In genomic region chr6:62746161-62746560, GRCh38 we compare ENCODE assay signal across 16 cellular contexts.
DNase-seq lines count a peak whose midpoint lies in the region; ATAC-seq and TF ChIP-seq lines count a peak whose summit lies in the region.
"Had no signal": no experiment of that assay in that cellular context is flagged by ENCODE, and none has a peak within 500 bp of the region (broad histone marks: within the 10 kb centered on the region; RNA-seq: fewer than 3 reads in every experiment).

No MANE protein-coding gene starts in this region.

- no peaks in the 10 kb centered on the region for H3K36me3 ChIP-seq in mammary epithelial cell (ENCODE audit: insufficient read depth, low read length)
- H3K36me3 ChIP-seq: BLaER1 treated with 17β-estradiol and CSF1 and Interleukin-3, amounts not matched to agents 10 nM and 100 nM; HAP-1 had no signal

- DNase-seq in globus pallidus (ENCODE audit: low spot score) (peak; percentile 50), substantia nigra (lab: John Stamatoyannopoulos, UW) (no peak), mammary epithelial cell (no peak), coronary artery (ENCODE audit: low spot score) (no peak), HK-2 (ENCODE audit: unreplicated experiment) (no peak)
- DNase-seq: Calu3; CD8-positive, alpha-beta T cell; DMS 273 treated with DMSO at 0.1 percent for 48 hours; DND-41; EL; GM23248 had no signal

- intact Hi-C loops in mammary epithelial cell (cut with micrococcal nuclease) = no loop called here

- no peak overlapping the region for H3K4me2 ChIP-seq in mammary epithelial cell (ENCODE audit: insufficient read depth, low read depth, low read length)
- H3K4me2 ChIP-seq: BLaER1 treated with 17β-estradiol and CSF1 and Interleukin-3, amounts not matched to agents 10 nM and 100 nM had no signal

- no TSS peak for BruUV-seq in mammary epithelial cell (replicated peaks; lab: Mats Ljungman, UMichigan)

- no peak overlapping the region for H2AFZ ChIP-seq in mammary epithelial cell (ENCODE audit: low read depth, low read length)
- H2AFZ ChIP-seq: GM23248 had no signal

- no peak for ATAC-seq in GM18909 (IDR thresholded peaks at IDR 0.05; ENCODE audit: poor library complexity, unreplicated experiment)
- ATAC-seq: CD8-positive, alpha-beta T cell had no signal

- TF ChIP-seq CTCF in mammary epithelial cell (conservative IDR thresholded peaks at IDR 0.05 in 1 of 2, IDR thresholded peaks at IDR 0.05 in 1 of 2; ENCODE audit: extremely low read depth in 1 of 2, insufficient read depth in 1 of 2, low read depth in 1 of 2, low read length in 2 of 2) = no peak
- no peak for TF ChIP-seq CTCF in coronary artery (IDR thresholded peaks at IDR 0.05)

- peaks cover 2% of the 10 kb centered on the region for H3K9me3 ChIP-seq in mammary epithelial cell (replicated peaks; ENCODE audit: insufficient read depth, low read length)
- H3K9me3 ChIP-seq: BLaER1 treated with 17β-estradiol and CSF1 and Interleukin-3, amounts not matched to agents 10 nM and 100 nM; HAP-1 had no signal

- CTCF ChIA-PET in mammary epithelial cell (lab: Charles Lee; ENCODE audit: low non-redundant PET) = no interaction called here

- H3K27ac ChIP-seq in cingulate gyrus (ENCODE audit: low read depth, low read length) (peak overlapping the region; percentile 76), layer of hippocampus (ENCODE audit: low read depth, low read length) (peak overlapping the region; percentile 23), substantia nigra (ENCODE audit: low read depth, low read length, poor library complexity, severe bottlenecking) (peak overlapping the region; percentile 73), mammary epithelial cell (ENCODE audit: insufficient read depth, low read depth, low read length) (no peak overlapping the region), coronary artery (no peak overlapping the region)
- H3K27ac ChIP-seq: BLaER1 treated with 17β-estradiol and CSF1 and Interleukin-3, amounts not matched to agents 10 nM and 100 nM; GM23248 had no signal

- H3K4me1 ChIP-seq in mammary epithelial cell (ENCODE audit: insufficient read depth, low read length) = no peaks in the 10 kb centered on the region
- H3K4me1 ChIP-seq: BLaER1 treated with 17β-estradiol and CSF1 and Interleukin-3, amounts not matched to agents 10 nM and 100 nM; HAP-1 had no signal

- H3K4me3 ChIP-seq in mammary epithelial cell (replicated peaks in 1 of 3; ENCODE audit: insufficient read depth in 1 of 3, low read depth in 2 of 3, low read length in 3 of 3) = no peak overlapping the region
- H3K4me3 ChIP-seq in coronary artery = no peak overlapping the region
- H3K4me3 ChIP-seq: BLaER1 treated with 17β-estradiol and CSF1 and Interleukin-3, amounts not matched to agents 10 nM and 100 nM; GM23248; HAP-1 had no signal

- dilution Hi-C loops in mammary epithelial cell (cut with HindIII; ENCODE audit: low sequenced_read_pairs) = no loop called here

- H3K27me3 ChIP-seq in layer of hippocampus (ENCODE audit: control insufficient read depth, insufficient read depth, low read length) (no peaks in the 10 kb centered on the region), mammary epithelial cell (ENCODE audit: insufficient read depth, low read length) (no peaks in the 10 kb centered on the region)
- H3K27me3 ChIP-seq: BLaER1 treated with 17β-estradiol and CSF1 and Interleukin-3, amounts not matched to agents 10 nM and 100 nM had no signal

- in situ Hi-C loops in mammary epithelial cell (cut with MboI; ENCODE audit: low sequenced_read_pairs in 2 of 2) = no loop called here

- H3K79me2 ChIP-seq in mammary epithelial cell (ENCODE audit: insufficient read depth, low read length) = no peaks in the 10 kb centered on the region

- no peak overlapping the region for H3K9ac ChIP-seq in mammary epithelial cell (ENCODE audit: insufficient read depth, low read length)
- H3K9ac ChIP-seq: BLaER1 treated with 17β-estradiol and CSF1 and Interleukin-3, amounts not matched to agents 10 nM and 100 nM; GM23248 had no signal

- no peaks in the 10 kb centered on the region for H4K20me1 ChIP-seq in mammary epithelial cell (ENCODE audit: insufficient read depth, low read length)
- H4K20me1 ChIP-seq: BLaER1 treated with 17β-estradiol and CSF1 and Interleukin-3, amounts not matched to agents 10 nM and 100 nM had no signal

Comparison
In these comparisons a context has a peak if more than half of its experiments do, and no peak if none do; other contexts are left out.
1. H3K27ac ChIP-seq: peak in cingulate gyrus (single experiment), layer of hippocampus (single experiment) and substantia nigra (single experiment); none in mammary epithelial cell (single experiment) and coronary artery (0 of 2).